In genomic region chr2:80476535-80477117, GRCh38 we compare ENCODE assay signal across 12 cellular contexts.
"Had no signal": no experiment of that assay in that cellular context is flagged by ENCODE, and none has a peak within 500 bp of the region (broad histone marks: within the 10 kb centered on the region; RNA-seq: fewer than 3 reads in every experiment).

No MANE protein-coding gene starts in this region.

- H3K4me3 Mint-ChIP-seq: activated CD4-positive, alpha-beta T cell treated with anti-CD3 and anti-CD28 coated beads, Interleukin-2, amount 10 ng/mL, durations not matched to agents 7 days and 5 days; activated naive CD8-positive, alpha-beta T cell treated with anti-CD3 and anti-CD28 coated beads for 36 hours; naive thymus-derived CD8-positive, alpha-beta T cell; stimulated activated naive B cell treated with anti-CD40 and anti-IgM and Interleukin-4, amounts not matched to agents 10 μg/mL and 1 μg/mL and 100 μg/mL, for 72 hours had no signal

- H3K36me3 Mint-ChIP-seq: activated naive CD8-positive, alpha-beta T cell treated with anti-CD3 and anti-CD28 coated beads for 36 hours; naive thymus-derived CD8-positive, alpha-beta T cell; stimulated activated naive B cell treated with anti-CD40 and anti-IgM and Interleukin-4, amounts not matched to agents 10 μg/mL and 1 μg/mL and 100 μg/mL, for 72 hours had no signal

- DNase-seq: activated CD4-positive, alpha-beta T cell treated with anti-CD3 and anti-CD28 coated beads, Interleukin-2, amount 10 ng/mL, durations not matched to agents 7 days and 5 days; activated CD8-positive, alpha-beta memory T cell treated with anti-CD3 and anti-CD28 coated beads for 24 hours; activated gamma-delta T cell treated with Interleukin-2 at 50 U/mL for 16 hours; activated naive CD8-positive, alpha-beta T cell treated with anti-CD3 and anti-CD28 coated beads for 36 hours; anterior cingulate cortex; gastrocnemius medialis; heart left ventricle; left cardiac atrium; naive thymus-derived CD8-positive, alpha-beta T cell; stimulated activated CD4-positive, alpha-beta T cell treated with anti-CD3 and anti-CD28 coated beads, Interleukin-2, amount 100 ng/mL, for 48 hours; stimulated activated naive B cell treated with anti-CD40 and anti-IgM and Interleukin-4, amounts not matched to agents 10 μg/mL and 1 μg/mL and 100 μg/mL, for 72 hours; thyroid gland had no signal

- ATAC-seq: gastrocnemius medialis; heart left ventricle; left cardiac atrium; naive thymus-derived CD8-positive, alpha-beta T cell; stimulated activated naive B cell treated with anti-CD40 and anti-IgM and Interleukin-4, amounts not matched to agents 10 μg/mL and 1 μg/mL and 100 μg/mL, for 72 hours had no signal

- H3K27me3 Mint-ChIP-seq: activated CD4-positive, alpha-beta T cell treated with anti-CD3 and anti-CD28 coated beads, Interleukin-2, amount 10 ng/mL, durations not matched to agents 7 days and 5 days; activated naive CD8-positive, alpha-beta T cell treated with anti-CD3 and anti-CD28 coated beads for 36 hours; naive thymus-derived CD8-positive, alpha-beta T cell; stimulated activated naive B cell treated with anti-CD40 and anti-IgM and Interleukin-4, amounts not matched to agents 10 μg/mL and 1 μg/mL and 100 μg/mL, for 72 hours had no signal

- H3K27ac Mint-ChIP-seq: activated CD4-positive, alpha-beta T cell treated with anti-CD3 and anti-CD28 coated beads, Interleukin-2, amount 10 ng/mL, durations not matched to agents 7 days and 5 days; activated naive CD8-positive, alpha-beta T cell treated with anti-CD3 and anti-CD28 coated beads for 36 hours; naive thymus-derived CD8-positive, alpha-beta T cell; stimulated activated naive B cell treated with anti-CD40 and anti-IgM and Interleukin-4, amounts not matched to agents 10 μg/mL and 1 μg/mL and 100 μg/mL, for 72 hours had no signal

- H3K4me1 Mint-ChIP-seq: activated CD4-positive, alpha-beta T cell treated with anti-CD3 and anti-CD28 coated beads, Interleukin-2, amount 10 ng/mL, durations not matched to agents 7 days and 5 days; activated naive CD8-positive, alpha-beta T cell treated with anti-CD3 and anti-CD28 coated beads for 36 hours; stimulated activated naive B cell treated with anti-CD40 and anti-IgM and Interleukin-4, amounts not matched to agents 10 μg/mL and 1 μg/mL and 100 μg/mL, for 72 hours had no signal
